Comparison of ENCODE assay signal across 8 cellular contexts in the genomic region with DNA sequence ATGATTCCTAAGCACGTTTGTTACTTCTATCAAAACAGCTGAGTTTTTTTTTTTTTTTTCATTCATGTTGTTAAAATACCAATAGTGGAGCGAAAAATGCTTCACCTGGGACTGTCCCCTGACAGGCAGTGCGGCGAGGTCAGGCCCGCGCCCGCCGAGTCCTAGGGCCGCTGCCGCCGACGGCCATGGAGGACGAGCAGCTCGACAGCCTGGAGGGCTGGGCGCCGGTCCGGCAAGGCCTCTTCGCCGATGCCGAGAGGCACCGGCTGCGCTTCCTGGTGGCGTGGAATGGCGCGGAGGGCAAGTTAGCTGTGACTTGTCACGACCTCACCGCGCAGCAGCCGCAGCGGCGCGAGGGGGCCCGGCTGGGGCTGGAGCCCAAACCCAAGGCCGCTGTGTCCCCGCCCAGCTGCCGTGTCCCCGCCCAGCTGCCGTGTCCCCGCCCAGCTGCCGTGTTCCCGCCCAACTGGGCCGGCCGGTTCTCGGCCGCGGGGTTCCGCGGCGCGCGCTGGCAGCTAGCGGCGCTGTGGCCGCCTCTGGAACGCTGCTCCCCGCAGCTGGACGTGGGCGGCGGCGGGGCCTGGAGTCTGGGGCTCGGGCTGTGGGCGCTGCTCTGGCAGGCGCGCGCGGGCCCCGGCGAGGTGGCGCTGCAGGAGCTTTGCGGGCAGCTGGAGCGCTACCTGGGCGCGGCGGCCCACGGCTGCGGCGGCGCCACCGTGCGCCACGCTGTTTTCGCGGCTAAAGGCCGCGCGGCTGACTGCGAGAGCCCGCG. TPM values are rescaled to one million over a fixed set of nuclear protein-coding genes. Genes with fewer than 3 reads are reported as not detected.
DNase-seq lines count a peak whose midpoint lies in the region; ATAC-seq, FAIRE-seq and TF ChIP-seq lines count a peak whose summit lies in the region.
"Not testable (repeated sequence)": the region's sequence is repeated elsewhere in the genome, so short reads cannot be mapped to it uniquely, and the experiment has no call there.

No MANE protein-coding gene starts in this region.

- H3K27me3 Mint-ChIP-seq in activated CD4-positive, alpha-beta memory T cell treated with anti-CD3 and anti-CD28 coated beads for 36 hours = not testable (repeated sequence)

- CTCF ChIA-PET in activated CD4-positive, alpha-beta memory T cell treated with anti-CD3 and anti-CD28 coated beads for 36 hours (lab: Charles Lee) = not testable (repeated sequence)

- H3K27ac ChIP-seq in right lobe of liver = peak overlapping the region in 2 of 3 donors; percentile 60 to 80
- not testable (repeated sequence) for H3K27ac ChIP-seq in urinary bladder (ENCODE audit: low read depth)

- not testable (repeated sequence) for TF ChIP-seq POLR2A in right lobe of liver (IDR thresholded peaks at IDR 0.05)

- intact Hi-C loops in activated CD4-positive, alpha-beta memory T cell treated with anti-CD3 and anti-CD28 coated beads for 36 hours (cut with micrococcal nuclease); right lobe of liver (cut with DNase I): not testable (repeated sequence)

- H3K4me3 ChIP-seq in bronchial epithelial cell (ENCODE audit: low read depth, low read length) (peak overlapping the region; percentile 24), right lobe of liver (peak overlapping the region; percentile 33 to 55 (median 44)), urinary bladder (ENCODE audit: low read depth, low read length) (peak overlapping the region; percentile 25)

- no CpG with 5 or more reads among the region's 89 CpGs for WGBS in right lobe of liver (ENCODE audit: insufficient coverage, low coverage, low lambda C conversion rate, missing lambda C conversion rate)
- WGBS in urinary bladder = 1% methylated on average over 42 of the region's 89 CpGs

- not testable (repeated sequence) for H3K4me3 Mint-ChIP-seq in activated CD4-positive, alpha-beta memory T cell treated with anti-CD3 and anti-CD28 coated beads for 36 hours

- H3K9me3 ChIP-seq in right lobe of liver = not testable (repeated sequence)

- peak; percentile 43 for DNase-seq in activated CD4-positive, alpha-beta memory T cell treated with anti-CD3 and anti-CD28 coated beads for 36 hours
- not testable (repeated sequence) for DNase-seq in bronchial epithelial cell (ENCODE audit: low read depth)
- DNase-seq in right lobe of liver = peak; percentile 53 to 88 (median 82)
- peak; percentile 19 to 43 for DNase-seq in stimulated activated CD4-positive, alpha-beta T cell treated with anti-CD3 and anti-CD28 coated beads, Interleukin-1b, Interleukin-23, amount 100 ng/mL, for 4 hours (ENCODE audit: low read depth in 2 of 2)

- peak; percentile 87 for ATAC-seq in GM18868 (IDR thresholded peaks at IDR 0.05; ENCODE audit: unreplicated experiment)
- ATAC-seq in HG02571 (IDR thresholded peaks at IDR 0.05; ENCODE audit: unreplicated experiment) = peak; percentile 91
- ATAC-seq in HG03521 (IDR thresholded peaks at IDR 0.05; ENCODE audit: unreplicated experiment) = peak; percentile 79
- ATAC-seq in right lobe of liver = peak; percentile 97 to 100 (median 100)

- H3K9me3 Mint-ChIP-seq in activated CD4-positive, alpha-beta memory T cell treated with anti-CD3 and anti-CD28 coated beads for 36 hours = not testable (repeated sequence)

- not testable (repeated sequence) for H3K4me1 ChIP-seq in right lobe of liver; urinary bladder (ENCODE audit: insufficient read depth)

- FAIRE-seq in bronchial epithelial cell (lab: Jason Lieb, UNC) = not testable (repeated sequence)

- H3K4me1 Mint-ChIP-seq in activated CD4-positive, alpha-beta memory T cell treated with anti-CD3 and anti-CD28 coated beads for 36 hours (ENCODE audit: low read depth) = not testable (repeated sequence)

- not testable (repeated sequence) for TF ChIP-seq CTCF in bronchial epithelial cell (IDR thresholded peaks at IDR 0.05; ENCODE audit: insufficient read depth, low read length, severe bottlenecking); right lobe of liver (IDR thresholded peaks at IDR 0.05)

- not testable (repeated sequence) for H3K36me3 ChIP-seq in bronchial epithelial cell (ENCODE audit: control insufficient read depth, insufficient read depth, low read length); right lobe of liver; urinary bladder (ENCODE audit: insufficient read depth)

- not testable (repeated sequence) for H3K36me3 Mint-ChIP-seq in activated CD4-positive, alpha-beta memory T cell treated with anti-CD3 and anti-CD28 coated beads for 36 hours

- not testable (repeated sequence) for H3K27ac Mint-ChIP-seq in activated CD4-positive, alpha-beta memory T cell treated with anti-CD3 and anti-CD28 coated beads for 36 hours

- not testable (repeated sequence) for H3K27me3 ChIP-seq in bronchial epithelial cell (ENCODE audit: control insufficient read depth, insufficient read depth, low read length); right lobe of liver

- POLR2A ChIA-PET in activated CD4-positive, alpha-beta memory T cell treated with anti-CD3 and anti-CD28 coated beads for 36 hours (lab: Charles Lee) = not testable (repeated sequence)

RNA-seq across cellular contexts. Expression of a gene that starts 56.7 kb away (rescaled TPM):
- under 1 TPM; 0.14 to 0.56 TPM for total RNA-seq in activated CD4-positive, alpha-beta memory T cell treated with anti-CD3 and anti-CD28 coated beads for 36 hours
- total RNA-seq in bronchial epithelial cell (0.53 and 2.8 TPM in 2 replicates), right lobe of liver (1 to 10 TPM; 1.2 to 3.8 (median 2.5) TPM), urinary bladder (5.3 TPM)
- polyA plus RNA-seq in urinary bladder = 1.2 TPM
